Comparison of ENCODE assay signal across 8 cellular contexts in the genomic region with DNA sequence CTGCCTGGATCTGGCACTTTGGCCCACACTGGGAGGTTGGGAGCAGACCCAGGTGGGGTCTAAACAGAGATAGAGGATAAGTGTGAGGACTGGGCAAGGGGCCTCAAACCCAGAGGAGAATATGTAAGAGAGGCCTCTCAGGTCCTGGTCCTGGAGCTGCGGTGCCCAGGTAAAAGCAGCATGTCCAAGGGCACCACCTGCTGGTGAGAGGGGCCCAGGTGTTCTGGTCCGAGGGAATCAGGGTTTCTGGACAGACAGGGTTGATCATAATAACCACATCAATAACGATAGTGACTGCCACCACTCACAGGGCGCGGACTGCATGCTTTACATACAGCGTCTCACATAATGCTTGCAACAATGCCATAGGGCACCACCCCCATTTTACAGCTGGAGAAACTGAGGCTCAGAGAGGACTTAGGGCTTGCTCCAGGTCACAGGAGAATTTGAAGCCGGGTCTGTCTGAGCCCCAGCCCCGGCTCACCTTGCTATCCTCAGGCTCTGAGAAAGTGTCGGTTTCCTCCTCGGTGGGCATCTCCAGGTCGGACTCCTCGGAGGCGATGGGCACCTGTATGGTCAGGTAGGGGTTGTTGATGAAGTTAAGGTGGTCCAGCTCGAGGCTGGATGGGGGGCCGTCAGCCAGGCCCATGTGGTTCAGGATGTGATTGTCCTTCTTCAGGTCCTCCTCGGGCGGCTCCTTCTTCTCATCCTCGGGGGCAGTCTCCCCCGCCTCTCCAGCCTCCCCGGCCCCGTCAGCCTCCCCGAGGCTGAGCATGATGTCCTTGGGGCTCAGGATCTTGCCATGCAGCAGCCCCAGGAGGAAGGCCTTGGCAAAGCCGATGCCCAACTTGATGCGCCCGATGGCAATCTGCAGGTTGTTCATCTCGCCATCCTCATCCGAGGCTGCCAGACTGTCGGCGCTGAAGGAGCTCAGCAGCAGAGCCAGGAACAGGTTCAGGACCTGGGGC. TPM values are rescaled to one million over a fixed set of nuclear protein-coding genes. Genes with fewer than 3 reads are reported as not detected.
DNase-seq lines count a peak whose midpoint lies in the region; ATAC-seq, FAIRE-seq and TF ChIP-seq lines count a peak whose summit lies in the region.

No MANE protein-coding gene starts in this region.

- no peaks in the 10 kb centered on the region for H3K27me3 ChIP-seq in RWPE2 (ENCODE audit: insufficient read depth, poor library complexity, severe bottlenecking)

- H3K9me3 ChIP-seq in RWPE2 (ENCODE audit: severe bottlenecking): no peaks in the 10 kb centered on the region

- H3K27ac Mint-ChIP-seq in natural killer cell treated with Interleukin-12 subunit alpha and Interleukin-12 subunit beta and Interleukin-15 and Interleukin-18, amount 100 ng/mL, for 72 hours: no peak overlapping the region

- no peaks in the 10 kb centered on the region for H3K36me3 Mint-ChIP-seq in natural killer cell treated with Interleukin-12 subunit alpha and Interleukin-12 subunit beta and Interleukin-15 and Interleukin-18, amount 100 ng/mL, for 72 hours

- no peak for FAIRE-seq in urothelium cell line (lab: Jason Lieb, UNC)

- no peak overlapping the region for H3K4me3 Mint-ChIP-seq in natural killer cell treated with Interleukin-12 subunit alpha and Interleukin-12 subunit beta and Interleukin-15 and Interleukin-18, amount 100 ng/mL, for 72 hours

- H3K9me3 Mint-ChIP-seq in natural killer cell treated with Interleukin-12 subunit alpha and Interleukin-12 subunit beta and Interleukin-15 and Interleukin-18, amount 100 ng/mL, for 72 hours: no peaks in the 10 kb centered on the region

- H3K36me3 ChIP-seq in RWPE2 (ENCODE audit: low read depth): no peaks in the 10 kb centered on the region

- no peaks in the 10 kb centered on the region for H3K27me3 Mint-ChIP-seq in natural killer cell treated with Interleukin-12 subunit alpha and Interleukin-12 subunit beta and Interleukin-15 and Interleukin-18, amount 100 ng/mL, for 72 hours

- H3K27ac ChIP-seq in RWPE2 (ENCODE audit: poor library complexity, severe bottlenecking): no peak overlapping the region

- peaks cover 11 to 18% of the 10 kb centered on the region in 2 donors for H3K4me1 Mint-ChIP-seq in natural killer cell treated with Interleukin-12 subunit alpha and Interleukin-12 subunit beta and Interleukin-15 and Interleukin-18, amount 100 ng/mL, for 72 hours (ENCODE audit: low read depth in 2 of 2)

- no peak overlapping the region for H3K4me3 ChIP-seq in RWPE2 (ENCODE audit: severe bottlenecking)

- DNase-seq in stimulated activated CD4-positive, alpha-beta T cell treated with anti-CD3 and anti-CD28 coated beads, Interleukin-1b, Interleukin-23, amount 100 ng/mL, for 48 hours: peak; percentile 19
- DNase-seq in stimulated activated CD4-positive, alpha-beta T cell treated with anti-CD3 and anti-CD28 coated beads, Interleukin-12 subunit alpha, Interleukin-12 subunit beta, amount 100 ng/mL, for 4 hours: no peak
- no peak for DNase-seq in RWPE2 (ENCODE audit: low spot score)
- peak; percentile 16 for DNase-seq in glomerular visceral epithelial cell (ENCODE audit: extremely low spot score)
- peak; percentile 53 for DNase-seq in urothelium cell line (ENCODE audit: low spot score)
- DNase-seq in cerebellar nuclear complex (lab: John Stamatoyannopoulos, UW): no peak
- DNase-seq in natural killer cell treated with Interleukin-12 subunit alpha and Interleukin-12 subunit beta and Interleukin-15 and Interleukin-18, amount 100 ng/mL, for 72 hours (ENCODE audit: low spot score): no peak
- no peak for DNase-seq in cortex of kidney (lab: John Stamatoyannopoulos, UW)

- H3K4me1 ChIP-seq in RWPE2 (ENCODE audit: insufficient read depth, poor library complexity, severe bottlenecking): no peaks in the 10 kb centered on the region

- peak; percentile 62 for TF ChIP-seq CTCF in RWPE2 (IDR thresholded peaks at IDR 0.05; ENCODE audit: poor library complexity, severe bottlenecking)

- peak; percentile 60 for ATAC-seq in RWPE2 (ENCODE audit: low read depth)
- ATAC-seq in natural killer cell treated with Interleukin-12 subunit alpha and Interleukin-12 subunit beta and Interleukin-15 and Interleukin-18, amount 100 ng/mL, for 72 hours: no peak

RNA-seq across cellular contexts. Expression of gene CD79B, which starts 19.1 kb away (rescaled TPM):
- 10 to 100 TPM; 33.8 to 58.6 TPM for total RNA-seq in natural killer cell treated with Interleukin-12 subunit alpha and Interleukin-12 subunit beta and Interleukin-15 and Interleukin-18, amount 100 ng/mL, for 72 hours

RNA-seq across cellular contexts. Expression of gene SCN4A, which starts 21.5 kb away (rescaled TPM):
- total RNA-seq in natural killer cell treated with Interleukin-12 subunit alpha and Interleukin-12 subunit beta and Interleukin-15 and Interleukin-18, amount 100 ng/mL, for 72 hours: under 1 TPM in 1 of 2 donors, not detected in 1; 0.08 TPM

RNA-seq across cellular contexts. Expression of gene GH1, which starts 32.6 kb away (rescaled TPM):
- not detected for total RNA-seq in natural killer cell treated with Interleukin-12 subunit alpha and Interleukin-12 subunit beta and Interleukin-15 and Interleukin-18, amount 100 ng/mL, for 72 hours

RNA-seq across cellular contexts. Expression of gene CSHL1, which starts 40.2 kb away (rescaled TPM):
- not detected for total RNA-seq in natural killer cell treated with Interleukin-12 subunit alpha and Interleukin-12 subunit beta and Interleukin-15 and Interleukin-18, amount 100 ng/mL, for 72 hours

RNA-seq across cellular contexts. Expression of gene PRR29, which starts 46.9 kb away (rescaled TPM):
- total RNA-seq in natural killer cell treated with Interleukin-12 subunit alpha and Interleukin-12 subunit beta and Interleukin-15 and Interleukin-18, amount 100 ng/mL, for 72 hours: 1 to 10 TPM in 1 of 2 donors, under 1 TPM in 1; 0.50 to 1.0 TPM

Comparison
In these comparisons a context has a peak if more than half of its experiments do, and no peak if none do; other contexts are left out.
1. DNase-seq: peak in stimulated activated CD4-positive, alpha-beta T cell treated with anti-CD3 and anti-CD28 coated beads, Interleukin-1b, Interleukin-23, amount 100 ng/mL, for 48 hours (single experiment), glomerular visceral epithelial cell (single experiment) and urothelium cell line (single experiment); none in stimulated activated CD4-positive, alpha-beta T cell treated with anti-CD3 and anti-CD28 coated beads, Interleukin-12 subunit alpha, Interleukin-12 subunit beta, amount 100 ng/mL, for 4 hours (single experiment), RWPE2 (single experiment), cerebellar nuclear complex (0 of 2), natural killer cell treated with Interleukin-12 subunit alpha and Interleukin-12 subunit beta and Interleukin-15 and Interleukin-18, amount 100 ng/mL, for 72 hours (single experiment) and cortex of kidney (single experiment).